8 cellular contexts compared by ENCODE assay signal in genomic region chr1:159000627-159001026, GRCh38. TPM values are rescaled to one million over a fixed set of nuclear protein-coding genes. Genes with fewer than 3 reads are reported as not detected.
A peak's percentile ranks its signal among the peaks of the same experiment; 100 is the strongest.
DNase-seq lines count a peak whose midpoint lies in the region; ATAC-seq lines count a peak whose summit lies in the region.

No MANE protein-coding gene starts in this region.

- DNase-seq in A172 (ENCODE audit: low spot score) (peak; percentile 88), KBM-7 (peak; percentile 44), substantia nigra (lab: John Stamatoyannopoulos, UW) (peak in 38 of 49 donors; percentile 6 to 84 (median 44)), GDM1 (lab: John Stamatoyannopoulos, UW) (no peak)

- in situ Hi-C loops in KBM-7 (cut with MboI; ENCODE audit: low pct_unique_long_range_greater_than_20kb, low sequenced_read_pairs): no loop called here

- ATAC-seq in HG02973 (IDR thresholded peaks at IDR 0.05; ENCODE audit: unreplicated experiment): no peak
- no peak for ATAC-seq in GM21390 (IDR thresholded peaks at IDR 0.05; ENCODE audit: unreplicated experiment)

- no peaks in the 10 kb centered on the region for H3K27me3 ChIP-seq in layer of hippocampus (ENCODE audit: control insufficient read depth, insufficient read depth, low read length)

- peak overlapping the region; percentile 93 for H3K27ac ChIP-seq in cingulate gyrus (ENCODE audit: low read depth, low read length)
- H3K27ac ChIP-seq in layer of hippocampus (ENCODE audit: low read depth, low read length): peak overlapping the region; percentile 89
- peak overlapping the region; percentile 98 for H3K27ac ChIP-seq in substantia nigra (ENCODE audit: low read depth, low read length, poor library complexity, severe bottlenecking)

RNA-seq across cellular contexts. Expression of gene IFI16, which starts 9.1 kb away (rescaled TPM):
- total RNA-seq in A172 (2014; rRNA removed; shearing (Covaris generic)): 52.3 and 58.7 TPM in 2 replicates
